Comparison of ENCODE assay signal across 8 cellular contexts in genomic region chr12:108555352-108555751, GRCh38. TPM values are rescaled to one million over a fixed set of nuclear protein-coding genes. Genes with fewer than 3 reads are reported as not detected.
DNase-seq lines count a peak whose midpoint lies in the region; ATAC-seq, FAIRE-seq and TF ChIP-seq lines count a peak whose summit lies in the region.
"Not testable (repeated sequence)": the region's sequence is repeated elsewhere in the genome, so short reads cannot be mapped to it uniquely, and the experiment has no call there.
"Had no signal": no experiment of that assay in that cellular context is flagged by ENCODE, and none has a peak within 500 bp of the region (broad histone marks: within the 10 kb centered on the region; RNA-seq: fewer than 3 reads in every experiment).

No MANE protein-coding gene starts in this region.

- WGBS in SK-N-SH (ENCODE audit: low lambda C conversion rate), result 91% methylated on average over 9 of the region's 9 CpGs
- WGBS in K562 (ENCODE audit: insufficient coverage, low coverage, missing lambda C conversion rate), result 69% methylated on average over 9 of the region's 9 CpGs
- 88% methylated on average over 9 of the region's 9 CpGs for WGBS in esophagus muscularis mucosa
- WGBS in trophoblast cell (ENCODE audit: extremely low coverage, insufficient coverage, insufficient read length), result no CpG with 5 or more reads among the region's 9 CpGs

- not testable (repeated sequence) for H3K23ac ChIP-seq in trophoblast cell (ENCODE audit: low read length)

- H2BK5ac ChIP-seq in trophoblast cell (ENCODE audit: low read depth, low read length, poor library complexity), result not testable (repeated sequence)

- H3K36me3 Mint-ChIP-seq in activated CD4-positive, alpha-beta T cell treated with anti-CD3 and anti-CD28 coated beads, Interleukin-2, amount 10 ng/mL, durations not matched to agents 24 days and 14 days (ENCODE audit: low read depth), result peaks cover 40% of the 10 kb centered on the region
- H3K36me3 Mint-ChIP-seq in activated naive CD4-positive, alpha-beta T cell treated with anti-CD3 and anti-CD28 coated beads for 36 hours (ENCODE audit: low read depth), result peaks cover 21% of the 10 kb centered on the region

- not testable (repeated sequence) for H3K18ac ChIP-seq in trophoblast cell (ENCODE audit: low read length)

- H3K4me3 ChIP-seq in DOHH2 (ENCODE audit: low read length); SK-N-SH (ENCODE audit: low read depth in 2 of 2, low read length in 1 of 2); K562; esophagus muscularis mucosa; trophoblast cell (ENCODE audit: low read depth, low read length): not testable (repeated sequence)

- not testable (repeated sequence) for H4K8ac ChIP-seq in trophoblast cell (ENCODE audit: low read depth, low read length)

- H4K12ac ChIP-seq in trophoblast cell (ENCODE audit: low read depth, low read length), result not testable (repeated sequence)

- H3K27ac Mint-ChIP-seq in activated CD4-positive, alpha-beta T cell treated with anti-CD3 and anti-CD28 coated beads, Interleukin-2, amount 10 ng/mL, durations not matched to agents 24 days and 14 days, result not testable (repeated sequence)
- H3K27ac Mint-ChIP-seq in activated naive CD4-positive, alpha-beta T cell treated with anti-CD3 and anti-CD28 coated beads for 36 hours, result peak overlapping the region; percentile 19

- H3K9me3 ChIP-seq in DOHH2 (ENCODE audit: control insufficient read depth, insufficient read depth, low read length); SK-N-SH; K562 (replicated peaks; ENCODE audit: control insufficient read depth, insufficient read depth, low read depth, low read length); esophagus muscularis mucosa; trophoblast cell (ENCODE audit: insufficient read depth, low read depth, low read length): not testable (repeated sequence)

- not testable (repeated sequence) for H3K27me3 ChIP-seq in DOHH2 (ENCODE audit: control insufficient read depth, low read length); SK-N-SH (ENCODE audit: insufficient read depth); K562 (ENCODE audit: control insufficient read depth in 2 of 2, insufficient read depth in 2 of 2, low read length in 2 of 2); esophagus muscularis mucosa; trophoblast cell (ENCODE audit: insufficient read depth, low read length)

- not testable (repeated sequence) for H2BK12ac ChIP-seq in trophoblast cell (ENCODE audit: low read length)

- H3F3A ChIP-seq in DOHH2 (ENCODE audit: control insufficient read depth, insufficient read depth); SK-N-SH (replicated peaks; ENCODE audit: insufficient read depth): not testable (repeated sequence)

- not testable (repeated sequence) for TF ChIP-seq EP300 in SK-N-SH (IDR thresholded peaks at IDR 0.05; ENCODE audit: borderline replicate concordance in 1 of 2, low read depth in 1 of 2, low read length in 1 of 2); K562 (IDR thresholded peaks at IDR 0.05; ENCODE audit: low read length); esophagus muscularis mucosa (IDR thresholded peaks at IDR 0.05)

- DNase-seq in SK-N-SH; activated naive CD4-positive, alpha-beta T cell treated with anti-CD3 and anti-CD28 coated beads for 36 hours; K562 (ENCODE audit: extremely low read depth in 1 of 4, low spot score in 3 of 4); trophoblast cell: not testable (repeated sequence)
- peak; percentile 37 for DNase-seq in activated CD4-positive, alpha-beta T cell treated with anti-CD3 and anti-CD28 coated beads, Interleukin-2, amount 10 ng/mL, durations not matched to agents 24 days and 14 days
- peak; percentile 21 for DNase-seq in esophagus muscularis mucosa (ENCODE audit: extremely low spot score)

- peaks cover 60% of the 10 kb centered on the region for H3K4me1 Mint-ChIP-seq in activated CD4-positive, alpha-beta T cell treated with anti-CD3 and anti-CD28 coated beads, Interleukin-2, amount 10 ng/mL, durations not matched to agents 24 days and 14 days
- peaks cover 84% of the 10 kb centered on the region for H3K4me1 Mint-ChIP-seq in activated naive CD4-positive, alpha-beta T cell treated with anti-CD3 and anti-CD28 coated beads for 36 hours (ENCODE audit: low read depth)

- BruUV-seq in K562 (replicated peaks; lab: Mats Ljungman, UMichigan), result not testable (repeated sequence)

- peak; percentile 14; the same call in 1 of the 3 replicates for ATAC-seq in K562

- peaks cover 11% of the 10 kb centered on the region; the same call in 1 of the 2 replicates for H4K20me1 ChIP-seq in DOHH2 (ENCODE audit: control insufficient read depth, insufficient read depth, low read depth, low read length)
- peaks cover 79% of the 10 kb centered on the region for H4K20me1 ChIP-seq in SK-N-SH (ENCODE audit: insufficient read depth)
- peaks cover 11% of the 10 kb centered on the region; the same call in 1 of the 2 replicates for H4K20me1 ChIP-seq in K562 (replicated peaks; ENCODE audit: control insufficient read depth, insufficient read depth, low read length)

- not testable (repeated sequence) for TF ChIP-seq POLR2A in K562 (conservative IDR thresholded peaks at IDR 0.05); esophagus muscularis mucosa (IDR thresholded peaks at IDR 0.05; ENCODE audit: low read depth)

- POLR2A ChIA-PET in SK-N-SH (lab: Yijun Ruan, JAX), result not testable (repeated sequence)
- POLR2A ChIA-PET in K562 (lab: Yijun Ruan, JAX), result interaction anchor here (0.7 to 1.2 kb wide), 3 partner anchors 15 to 1223 kb away, joined by 3 to 4 read pairs (median 3); no protein-coding TSS in a partner anchor

- not testable (repeated sequence) for H3K4me3 Mint-ChIP-seq in activated CD4-positive, alpha-beta T cell treated with anti-CD3 and anti-CD28 coated beads, Interleukin-2, amount 10 ng/mL, durations not matched to agents 24 days and 14 days; activated naive CD4-positive, alpha-beta T cell treated with anti-CD3 and anti-CD28 coated beads for 36 hours

- not testable (repeated sequence) for H3K79me1 ChIP-seq in trophoblast cell (ENCODE audit: low read length)

- not testable (repeated sequence) for H3K9me2 ChIP-seq in DOHH2 (replicated peaks; ENCODE audit: control insufficient read depth, low read length); SK-N-SH

- H3K79me2 ChIP-seq in DOHH2 (ENCODE audit: control insufficient read depth, low read length) (peaks cover 100% of the 10 kb centered on the region), SK-N-SH (ENCODE audit: insufficient read depth) (peaks cover 100% of the 10 kb centered on the region), K562 (ENCODE audit: control insufficient read depth, insufficient read depth, low read length) (peaks cover 99% of the 10 kb centered on the region), trophoblast cell (ENCODE audit: control insufficient read depth, insufficient read depth, low read length, poor library complexity) (peaks cover 15% of the 10 kb centered on the region)

- not testable (repeated sequence) for H2AFZ ChIP-seq in SK-N-SH (ENCODE audit: low read depth); K562 (ENCODE audit: low read depth, low read length); trophoblast cell (ENCODE audit: insufficient read depth, low read length, poor library complexity)

- peak overlapping the region; percentile 14 for H3K4ac ChIP-seq in trophoblast cell (ENCODE audit: low read depth, low read length)

- H2BK120ac ChIP-seq in trophoblast cell (ENCODE audit: insufficient read depth, low read length, poor library complexity), result not testable (repeated sequence)

- intact Hi-C loops in activated CD4-positive, alpha-beta T cell treated with anti-CD3 and anti-CD28 coated beads, Interleukin-2, amount 10 ng/mL, durations not matched to agents 24 days and 14 days (cut with micrococcal nuclease); activated naive CD4-positive, alpha-beta T cell treated with anti-CD3 and anti-CD28 coated beads for 36 hours (cut with micrococcal nuclease); K562 (cut with micrococcal nuclease); esophagus muscularis mucosa (cut with DNase I): not testable (repeated sequence)

- H2AK5ac ChIP-seq in trophoblast cell (ENCODE audit: low read length), result not testable (repeated sequence)

- not testable (repeated sequence) for H4K91ac ChIP-seq in trophoblast cell (ENCODE audit: low read depth, low read length)

- not testable (repeated sequence) for H3K9me1 ChIP-seq in K562 (ENCODE audit: control insufficient read depth, insufficient read depth, low read length)

- not testable (repeated sequence) for H3K27ac ChIP-seq in DOHH2 (ENCODE audit: low read depth, low read length); SK-N-SH (ENCODE audit: low read depth in 2 of 2, low read length in 1 of 2); K562 (ENCODE audit: extremely low read depth, low read depth, low read length); esophagus muscularis mucosa (replicated peaks in 1 of 4); trophoblast cell (ENCODE audit: low read depth, low read length)

- TF ChIP-seq RAD21 in SK-N-SH (IDR thresholded peaks at IDR 0.05; ENCODE audit: low read length); K562 (CRISPR knock-in tag; conservative IDR thresholded peaks at IDR 0.05 in 1 of 2, IDR thresholded peaks at IDR 0.05 in 1 of 2): not testable (repeated sequence)

- not testable (repeated sequence) for TF ChIP-seq CTCF in DOHH2 (IDR thresholded peaks at IDR 0.05; ENCODE audit: low read depth, low read length, poor library complexity, severe bottlenecking); SK-N-SH (IDR thresholded peaks at IDR 0.05); K562 (IDR thresholded peaks at IDR 0.05 in 2 of 3, conservative IDR thresholded peaks at IDR 0.05 in 1 of 3; ENCODE audit: insufficient read depth in 2 of 3, low read depth in 1 of 3, low read length in 3 of 3); esophagus muscularis mucosa (IDR thresholded peaks at IDR 0.05)

- H3K36me3 ChIP-seq in DOHH2 (ENCODE audit: control insufficient read depth, low read length) (peaks cover 75% of the 10 kb centered on the region), K562 (ENCODE audit: control insufficient read depth, insufficient read depth, low read length) (peaks cover 61% of the 10 kb centered on the region), esophagus muscularis mucosa (peaks cover 0 to 20% (median 5%) of the 10 kb centered on the region in 4 donors), trophoblast cell (ENCODE audit: control insufficient read depth in 1 of 2, insufficient read depth in 2 of 2, low read length in 2 of 2) (peaks cover 9 to 17% of the 10 kb centered on the region in 2 experiments)
- not testable (repeated sequence) for H3K36me3 ChIP-seq in SK-N-SH (replicated peaks in 1 of 2; ENCODE audit: control insufficient read depth in 1 of 2, insufficient read depth in 2 of 2, low read length in 1 of 2)

- H3K27me3 Mint-ChIP-seq in activated CD4-positive, alpha-beta T cell treated with anti-CD3 and anti-CD28 coated beads, Interleukin-2, amount 10 ng/mL, durations not matched to agents 24 days and 14 days; activated naive CD4-positive, alpha-beta T cell treated with anti-CD3 and anti-CD28 coated beads for 36 hours (ENCODE audit: low read depth): not testable (repeated sequence)

- H3K4me2 ChIP-seq in DOHH2 (ENCODE audit: low read length) (peak overlapping the region; percentile 4; the same call in 1 of the 2 replicates), SK-N-SH (0 out of 2 replicates have a peak overlapping the region, but pooled peaks have one; percentile 4), K562 (ENCODE audit: insufficient read depth, low read length) (peak overlapping the region; percentile 5; the same call in 1 of the 2 replicates)
- H3K4me2 ChIP-seq in trophoblast cell (ENCODE audit: low read length), result not testable (repeated sequence)

- not testable (repeated sequence) for H3K9me3 Mint-ChIP-seq in activated CD4-positive, alpha-beta T cell treated with anti-CD3 and anti-CD28 coated beads, Interleukin-2, amount 10 ng/mL, durations not matched to agents 24 days and 14 days; activated naive CD4-positive, alpha-beta T cell treated with anti-CD3 and anti-CD28 coated beads for 36 hours

- peaks cover 81% of the 10 kb centered on the region for H3K4me1 ChIP-seq in DOHH2 (ENCODE audit: control insufficient read depth, low read length)
- H3K4me1 ChIP-seq in SK-N-SH (ENCODE audit: control insufficient read depth in 1 of 2, insufficient read depth in 2 of 2, low read depth in 1 of 2, low read length in 1 of 2), result peaks cover 4 to 15% of the 10 kb centered on the region in 2 experiments; a peak in 3 of 4 replicates
- peaks cover 6 to 11% of the 10 kb centered on the region in 2 experiments for H3K4me1 ChIP-seq in K562 (replicated peaks in 1 of 2; ENCODE audit: control insufficient read depth in 2 of 2, insufficient read depth in 2 of 2, low read length in 2 of 2)
- peaks cover 49 to 80% (median 73%) of the 10 kb centered on the region in 4 donors for H3K4me1 ChIP-seq in esophagus muscularis mucosa
- H3K4me1 ChIP-seq in trophoblast cell (ENCODE audit: control insufficient read depth in 1 of 2, insufficient read depth in 2 of 2, low read length in 2 of 2), result not testable (repeated sequence)

- in situ Hi-C loops in K562 (cut with MboI), result not testable (repeated sequence)

- H3K14ac ChIP-seq in trophoblast cell (ENCODE audit: low read length), result not testable (repeated sequence)

- CTCF ChIA-PET in SK-N-SH (lab: Yijun Ruan, JAX), result interaction anchor here (3.1 kb wide), 1 partner anchor 63 kb away, joined by 18 read pairs; no protein-coding TSS in a partner anchor
- CTCF ChIA-PET in activated naive CD4-positive, alpha-beta T cell treated with anti-CD3 and anti-CD28 coated beads for 36 hours (lab: Charles Lee), result interaction anchor here (1.0 kb wide), 1 partner anchor 62 kb away, joined by 3 read pairs; no protein-coding TSS in a partner anchor
- CTCF ChIA-PET in K562 (lab: Yijun Ruan, JAX; ENCODE audit: low intra/inter-chr PET ratio), result not testable (repeated sequence)

- not testable (repeated sequence) for FAIRE-seq in K562 (lab: Jason Lieb, UNC)

- not testable (repeated sequence) for H3K9ac ChIP-seq in SK-N-SH; K562 (ENCODE audit: insufficient read depth in 1 of 2, low read depth in 2 of 2, low read length in 2 of 2); trophoblast cell (ENCODE audit: low read length)

RNA-seq across cellular contexts. Expression of gene SART3, which starts 5.6 kb away (rescaled TPM):
- polyA plus RNA-seq in SK-N-SH (2012; rRNA removed) (23.4 and 28.9 TPM in 2 replicates), K562 (2011; rRNA removed) (32.1 and 33.7 TPM in 2 replicates), K562 (2014; fragmentation: Illumina TruSeq; extraction: Trizol) (54.4 and 56.7 TPM in 2 replicates), K562 (2014; fragmentation: Nextera tagmentation; extraction: Ambion mirVana) (1 to 10 TPM; 8.9 to 9.9 TPM), K562 (2014; rRNA removed) (52.6 and 58.4 TPM in 2 replicates)
- 25.3 and 27.8 TPM in 2 replicates for polyA plus RNA-seq in SK-N-SH (2012; cell fraction: cytosol; rRNA removed)
- 61.7 and 64.4 TPM in 2 replicates for polyA plus RNA-seq in SK-N-SH (2012; cell fraction: nucleus; rRNA removed)
- 89.1 and 90.5 TPM in 2 replicates for total RNA-seq in activated CD4-positive, alpha-beta T cell treated with anti-CD3 and anti-CD28 coated beads, Interleukin-2, amount 10 ng/mL, durations not matched to agents 24 days and 14 days
- total RNA-seq in activated naive CD4-positive, alpha-beta T cell treated with anti-CD3 and anti-CD28 coated beads for 36 hours, result 10 to 100 TPM; 81.9 to 82.5 TPM
- total RNA-seq in K562 (2011; cell fraction: chromatin; rRNA removed; ENCODE audit: low replicate concordance), result 295 and 336 TPM in 2 replicates
- total RNA-seq in K562 (2011; cell fraction: nucleolus; rRNA removed), result 193 and 203 TPM in 2 replicates
- 258 and 314 TPM in 2 replicates for total RNA-seq in K562 (2011; cell fraction: nucleoplasm; rRNA removed)
- total RNA-seq in K562 (2014; rRNA removed) (167 and 396 TPM in 2 replicates), K562 (2014; rRNA removed; fragmentation: Illumina TruSeq; extraction: Trizol) (64.7 and 66.7 TPM in 2 replicates), K562 (2015; rRNA removed; fragmentation: Illumina TruSeq; extraction: Trizol) (103 and 104 TPM in 2 replicates), K562 (2021) (63.2 and 72.6 TPM in 2 replicates), esophagus muscularis mucosa (10 to 100 TPM; 31.6 to 48.0 (median 40.1) TPM)
- 11.9 and 18.3 TPM in 2 replicates for polyA plus RNA-seq in K562 (2011; cell fraction: cytosol; rRNA removed)
- polyA plus RNA-seq in K562 (2011; cell fraction: nucleus; rRNA removed), result 128 and 132 TPM in 2 replicates
- 43.0 and 62.6 TPM in 2 replicates for polyA plus RNA-seq in K562 (2012)
- 73.9 and 94.6 TPM in 2 replicates for polyA minus RNA-seq in K562 (2011; rRNA and poly(A)+ RNA removed)
- polyA minus RNA-seq in K562 (2011; cell fraction: cytosol; rRNA and poly(A)+ RNA removed), result 27.6 and 31.6 TPM in 2 replicates
- 152 and 195 TPM in 2 replicates for polyA minus RNA-seq in K562 (2011; cell fraction: nucleus; rRNA and poly(A)+ RNA removed)
- polyA plus RNA-seq in trophoblast cell (2013), result 32.5 and 34.0 TPM in 2 replicates

RNA-seq across cellular contexts. Expression of gene ISCU, which starts 7.0 kb away (rescaled TPM):
- 165 and 166 TPM in 2 replicates for polyA plus RNA-seq in SK-N-SH (2012; rRNA removed)
- 165 and 208 TPM in 2 replicates for polyA plus RNA-seq in SK-N-SH (2012; cell fraction: cytosol; rRNA removed)
- 180 and 206 TPM in 2 replicates for polyA plus RNA-seq in SK-N-SH (2012; cell fraction: nucleus; rRNA removed)
- 61.5 and 66.1 TPM in 2 replicates for total RNA-seq in activated CD4-positive, alpha-beta T cell treated with anti-CD3 and anti-CD28 coated beads, Interleukin-2, amount 10 ng/mL, durations not matched to agents 24 days and 14 days
- total RNA-seq in activated naive CD4-positive, alpha-beta T cell treated with anti-CD3 and anti-CD28 coated beads for 36 hours, result 100 to 1,000 TPM; 103 to 105 TPM
- 50.8 and 64.7 TPM in 2 replicates for total RNA-seq in K562 (2011; cell fraction: chromatin; rRNA removed; ENCODE audit: low replicate concordance)
- 37.6 and 42.7 TPM in 2 replicates for total RNA-seq in K562 (2011; cell fraction: nucleolus; rRNA removed)
- 58.2 and 69.2 TPM in 2 replicates for total RNA-seq in K562 (2011; cell fraction: nucleoplasm; rRNA removed)
- 92.5 and 136 TPM in 2 replicates for total RNA-seq in K562 (2014; rRNA removed)
- 74.2 and 77.5 TPM in 2 replicates for total RNA-seq in K562 (2014; rRNA removed; fragmentation: Illumina TruSeq; extraction: Trizol)
- 75.6 and 77.3 TPM in 2 replicates for total RNA-seq in K562 (2015; rRNA removed; fragmentation: Illumina TruSeq; extraction: Trizol)
- 67.8 and 68.7 TPM in 2 replicates for total RNA-seq in K562 (2021)
- polyA plus RNA-seq in K562 (2011; rRNA removed), result 80.9 and 89.6 TPM in 2 replicates
- 36.5 and 59.5 TPM in 2 replicates for polyA plus RNA-seq in K562 (2011; cell fraction: cytosol; rRNA removed)
- polyA plus RNA-seq in K562 (2011; cell fraction: nucleus; rRNA removed), result 120 and 177 TPM in 2 replicates
- polyA plus RNA-seq in K562 (2012), result 76.7 and 87.8 TPM in 2 replicates
- 69.4 and 77.7 TPM in 2 replicates for polyA plus RNA-seq in K562 (2014; fragmentation: Illumina TruSeq; extraction: Trizol)
- 10 to 100 TPM; 15.9 to 19.8 TPM for polyA plus RNA-seq in K562 (2014; fragmentation: Nextera tagmentation; extraction: Ambion mirVana)
- polyA plus RNA-seq in K562 (2014; rRNA removed), result 84.7 and 86.8 TPM in 2 replicates
- 65.3 and 73.2 TPM in 2 replicates for polyA minus RNA-seq in K562 (2011; rRNA and poly(A)+ RNA removed)
- 16.6 and 26.3 TPM in 2 replicates for polyA minus RNA-seq in K562 (2011; cell fraction: cytosol; rRNA and poly(A)+ RNA removed)
- polyA minus RNA-seq in K562 (2011; cell fraction: nucleus; rRNA and poly(A)+ RNA removed), result 25.0 and 57.6 TPM in 2 replicates
- total RNA-seq in esophagus muscularis mucosa, result 100 to 1,000 TPM; 207 to 257 (median 242) TPM
- 154 and 158 TPM in 2 replicates for polyA plus RNA-seq in trophoblast cell (2013)

RNA-seq across cellular contexts. Expression of gene FICD, which starts 40.3 kb away (rescaled TPM):
- polyA plus RNA-seq in SK-N-SH (2012; rRNA removed) (1.0 and 1.2 TPM in 2 replicates), K562 (2011; rRNA removed) (0.80 and 0.88 TPM in 2 replicates), K562 (2014; fragmentation: Illumina TruSeq; extraction: Trizol) (1.6 and 2.0 TPM in 2 replicates), K562 (2014; fragmentation: Nextera tagmentation; extraction: Ambion mirVana) (1 to 10 TPM; 1.1 to 1.2 TPM), K562 (2014; rRNA removed) (2.1 and 2.7 TPM in 2 replicates)
- polyA plus RNA-seq in SK-N-SH (2012; cell fraction: cytosol; rRNA removed), result 1.2 and 1.4 TPM in 2 replicates
- polyA plus RNA-seq in SK-N-SH (2012; cell fraction: nucleus; rRNA removed), result 1.3 and 1.8 TPM in 2 replicates
- 5.9 and 6.6 TPM in 2 replicates for total RNA-seq in activated CD4-positive, alpha-beta T cell treated with anti-CD3 and anti-CD28 coated beads, Interleukin-2, amount 10 ng/mL, durations not matched to agents 24 days and 14 days
- total RNA-seq in activated naive CD4-positive, alpha-beta T cell treated with anti-CD3 and anti-CD28 coated beads for 36 hours, result 1 to 10 TPM; 3.4 to 3.7 TPM
- total RNA-seq in K562 (2011; cell fraction: chromatin; rRNA removed; ENCODE audit: low replicate concordance), result 9.7 and 12.2 TPM in 2 replicates
- total RNA-seq in K562 (2011; cell fraction: nucleolus; rRNA removed), result 11.8 and 12.1 TPM in 2 replicates
- 5.6 and 7.8 TPM in 2 replicates for total RNA-seq in K562 (2011; cell fraction: nucleoplasm; rRNA removed)
- total RNA-seq in K562 (2014; rRNA removed) (3.1 and 4.5 TPM in 2 replicates), K562 (2014; rRNA removed; fragmentation: Illumina TruSeq; extraction: Trizol) (1.9 TPM in 2 replicates), K562 (2015; rRNA removed; fragmentation: Illumina TruSeq; extraction: Trizol) (2.8 and 3.1 TPM in 2 replicates), K562 (2021) (3.0 and 3.4 TPM in 2 replicates), esophagus muscularis mucosa (1 to 10 TPM; 5.6 to 7.2 (median 6.5) TPM)
- polyA plus RNA-seq in K562 (2011; cell fraction: cytosol; rRNA removed), result 1.1 and 1.2 TPM in 2 replicates
- polyA plus RNA-seq in K562 (2011; cell fraction: nucleus; rRNA removed), result 4.7 and 6.8 TPM in 2 replicates
- 2.4 and 5.0 TPM in 2 replicates for polyA plus RNA-seq in K562 (2012)
- polyA minus RNA-seq in K562 (2011; rRNA and poly(A)+ RNA removed), result 2.9 and 3.9 TPM in 2 replicates
- polyA minus RNA-seq in K562 (2011; cell fraction: cytosol; rRNA and poly(A)+ RNA removed), result 2.1 and 3.6 TPM in 2 replicates
- polyA minus RNA-seq in K562 (2011; cell fraction: nucleus; rRNA and poly(A)+ RNA removed), result 8.3 and 11.3 TPM in 2 replicates
- polyA plus RNA-seq in trophoblast cell (2013), result 4.6 TPM in 2 replicates

RNA-seq across cellular contexts. Expression of gene TMEM119, which starts 42.5 kb away (rescaled TPM):
- polyA plus RNA-seq in SK-N-SH (2012; rRNA removed), result 25.7 and 28.2 TPM in 2 replicates
- polyA plus RNA-seq in SK-N-SH (2012; cell fraction: cytosol; rRNA removed), result 19.1 and 26.9 TPM in 2 replicates
- 9.4 and 11.8 TPM in 2 replicates for polyA plus RNA-seq in SK-N-SH (2012; cell fraction: nucleus; rRNA removed)
- total RNA-seq in activated CD4-positive, alpha-beta T cell treated with anti-CD3 and anti-CD28 coated beads, Interleukin-2, amount 10 ng/mL, durations not matched to agents 24 days and 14 days, result 0.47 TPM in 1 of 2 replicates, not detected in the other
- total RNA-seq in activated naive CD4-positive, alpha-beta T cell treated with anti-CD3 and anti-CD28 coated beads for 36 hours, result not detected
- not detected in 2 replicates for total RNA-seq in K562 (2011; cell fraction: chromatin; rRNA removed; ENCODE audit: low replicate concordance)
- total RNA-seq in K562 (2011; cell fraction: nucleolus; rRNA removed), result not detected in 2 replicates
- total RNA-seq in K562 (2011; cell fraction: nucleoplasm; rRNA removed), result not detected in 2 replicates
- total RNA-seq in K562 (2014; rRNA removed), result not detected in 2 replicates
- not detected in 2 replicates for total RNA-seq in K562 (2014; rRNA removed; fragmentation: Illumina TruSeq; extraction: Trizol)
- total RNA-seq in K562 (2015; rRNA removed; fragmentation: Illumina TruSeq; extraction: Trizol), result not detected in 2 replicates
- 0.18 TPM in 1 of 2 replicates, not detected in the other for total RNA-seq in K562 (2021)
- polyA plus RNA-seq in K562 (2011; rRNA removed), result not detected in 2 replicates
- 0.01 TPM in 1 of 2 replicates, not detected in the other for polyA plus RNA-seq in K562 (2011; cell fraction: cytosol; rRNA removed)
- polyA plus RNA-seq in K562 (2011; cell fraction: nucleus; rRNA removed), result not detected in 2 replicates
- 0.11 TPM in 1 of 2 replicates, not detected in the other for polyA plus RNA-seq in K562 (2012)
- polyA plus RNA-seq in K562 (2014; fragmentation: Illumina TruSeq; extraction: Trizol), result not detected in 2 replicates
- polyA plus RNA-seq in K562 (2014; fragmentation: Nextera tagmentation; extraction: Ambion mirVana), result not detected
- not detected in 2 replicates for polyA plus RNA-seq in K562 (2014; rRNA removed)
- not detected in 2 replicates for polyA minus RNA-seq in K562 (2011; rRNA and poly(A)+ RNA removed)
- not detected in 2 replicates for polyA minus RNA-seq in K562 (2011; cell fraction: cytosol; rRNA and poly(A)+ RNA removed)
- polyA minus RNA-seq in K562 (2011; cell fraction: nucleus; rRNA and poly(A)+ RNA removed), result not detected in 2 replicates
- 10 to 100 TPM in 1 of 4 donors, 1 to 10 TPM in 3; 3.6 to 12.2 (median 7.1) TPM for total RNA-seq in esophagus muscularis mucosa
- 16.8 and 19.9 TPM in 2 replicates for polyA plus RNA-seq in trophoblast cell (2013)
- polyA plus RNA-seq: A549 had no signal
